ENCODE assay signal across 1 cellular context in the genomic region with DNA sequence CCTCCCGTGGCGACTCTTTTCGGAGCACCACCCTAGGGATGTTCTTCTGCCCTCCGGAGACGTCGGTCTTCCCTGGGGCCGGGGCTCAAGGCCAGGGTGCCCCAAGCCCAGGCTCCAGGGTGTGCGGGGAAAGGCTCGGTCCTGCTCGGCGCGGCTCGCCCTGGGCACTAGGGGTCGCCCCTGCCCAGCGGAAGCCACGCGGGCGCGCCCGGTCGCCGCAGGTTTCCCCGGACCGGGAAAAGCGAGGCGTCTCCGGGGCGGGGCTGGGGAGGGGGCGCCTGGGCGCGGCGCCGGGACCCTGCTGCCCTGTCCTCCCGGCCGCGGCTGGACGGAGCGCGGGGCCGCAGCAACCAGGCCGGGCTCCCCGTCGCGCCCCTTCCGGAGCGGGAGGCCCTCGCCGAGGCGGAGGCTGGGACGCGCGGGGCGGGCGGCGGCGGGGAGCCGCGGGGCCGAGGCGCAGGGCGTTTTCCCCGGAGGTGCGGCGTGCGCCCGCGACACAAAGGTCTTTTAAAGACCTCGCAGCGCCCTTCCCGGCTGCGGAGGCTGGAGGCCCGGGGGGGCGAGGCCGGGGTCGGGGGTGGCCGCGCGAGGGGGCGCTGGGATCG.
A peak's percentile ranks its signal among the peaks of the same experiment; 100 is the strongest.
TF ChIP-seq lines count a peak whose summit lies in the region.

No MANE protein-coding gene starts in this region.

TF ChIP-seq in K562, 482 proteins besides CTCF, POLR2A, EP300 and RAD21 (continued from another document and continues in another):
- TF ChIP-seq, protein P1, sequence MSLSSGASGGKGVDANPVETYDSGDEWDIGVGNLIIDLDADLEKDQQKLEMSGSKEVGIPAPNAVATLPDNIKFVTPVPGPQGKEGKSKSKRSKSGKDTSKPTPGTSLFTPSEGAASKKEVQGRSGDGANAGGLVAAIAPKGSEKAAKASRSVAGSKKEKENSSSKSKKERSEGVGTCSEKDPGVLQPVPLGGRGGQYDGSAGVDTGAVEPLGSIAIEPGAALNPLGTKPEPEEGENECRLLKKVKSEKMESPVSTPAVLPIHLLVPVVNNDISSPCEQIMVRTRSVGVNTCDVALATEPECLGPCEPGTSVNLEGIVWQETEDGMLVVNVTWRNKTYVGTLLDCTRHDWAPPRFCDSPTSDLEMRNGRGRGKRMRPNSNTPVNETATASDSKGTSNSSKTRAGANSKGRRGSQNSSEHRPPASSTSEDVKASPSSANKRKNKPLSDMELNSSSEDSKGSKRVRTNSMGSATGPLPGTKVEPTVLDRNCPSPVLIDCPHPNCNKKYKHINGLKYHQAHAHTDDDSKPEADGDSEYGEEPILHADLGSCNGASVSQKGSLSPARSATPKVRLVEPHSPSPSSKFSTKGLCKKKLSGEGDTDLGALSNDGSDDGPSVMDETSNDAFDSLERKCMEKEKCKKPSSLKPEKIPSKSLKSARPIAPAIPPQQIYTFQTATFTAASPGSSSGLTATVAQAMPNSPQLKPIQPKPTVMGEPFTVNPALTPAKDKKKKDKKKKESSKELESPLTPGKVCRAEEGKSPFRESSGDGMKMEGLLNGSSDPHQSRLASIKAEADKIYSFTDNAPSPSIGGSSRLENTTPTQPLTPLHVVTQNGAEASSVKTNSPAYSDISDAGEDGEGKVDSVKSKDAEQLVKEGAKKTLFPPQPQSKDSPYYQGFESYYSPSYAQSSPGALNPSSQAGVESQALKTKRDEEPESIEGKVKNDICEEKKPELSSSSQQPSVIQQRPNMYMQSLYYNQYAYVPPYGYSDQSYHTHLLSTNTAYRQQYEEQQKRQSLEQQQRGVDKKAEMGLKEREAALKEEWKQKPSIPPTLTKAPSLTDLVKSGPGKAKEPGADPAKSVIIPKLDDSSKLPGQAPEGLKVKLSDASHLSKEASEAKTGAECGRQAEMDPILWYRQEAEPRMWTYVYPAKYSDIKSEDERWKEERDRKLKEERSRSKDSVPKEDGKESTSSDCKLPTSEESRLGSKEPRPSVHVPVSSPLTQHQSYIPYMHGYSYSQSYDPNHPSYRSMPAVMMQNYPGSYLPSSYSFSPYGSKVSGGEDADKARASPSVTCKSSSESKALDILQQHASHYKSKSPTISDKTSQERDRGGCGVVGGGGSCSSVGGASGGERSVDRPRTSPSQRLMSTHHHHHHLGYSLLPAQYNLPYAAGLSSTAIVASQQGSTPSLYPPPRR (CRISPR knock-in tag; IDR thresholded peaks at IDR 0.05; ENCODE audit: borderline replicate concordance) = no peak
- TF ChIP-seq KDM4B (IDR thresholded peaks at IDR 0.05; ENCODE audit: borderline replicate concordance in 2 of 2, low read depth in 1 of 2) (no peak), NCOA1 (IDR thresholded peaks at IDR 0.05; ENCODE audit: low read depth) (no peak), MTA2 (IDR thresholded peaks at IDR 0.05; ENCODE audit: low read depth) (no peak), SRSF9 (IDR thresholded peaks at IDR 0.05; ENCODE audit: borderline replicate concordance, low read depth, low read length) (no peak), ZC3H4 (CRISPR knock-in tag; IDR thresholded peaks at IDR 0.05; ENCODE audit: borderline replicate concordance) (no peak), CTBP1 (IDR thresholded peaks at IDR 0.05; ENCODE audit: borderline replicate concordance) (peak; percentile 80), SMAD4 (CRISPR knock-in tag; conservative IDR thresholded peaks at IDR 0.05) (peak; percentile 71; the same call in 1 of the 2 replicates), SAP30 (IDR thresholded peaks at IDR 0.05; ENCODE audit: borderline replicate concordance, insufficient read depth, low read depth, low read length, poor library complexity, severe bottlenecking) (no peak), SETDB1 (IDR thresholded peaks at IDR 0.05; ENCODE audit: low read length) (no peak), FOXK1 (CRISPR knock-in tag; IDR thresholded peaks at IDR 0.05; ENCODE audit: borderline replicate concordance) (no peak), MTA1 (IDR thresholded peaks at IDR 0.05; ENCODE audit: borderline replicate concordance) (no peak), ILF3 (IDR thresholded peaks at IDR 0.05; ENCODE audit: borderline replicate concordance) (no peak), MAZ (CRISPR knock-in tag; conservative IDR thresholded peaks at IDR 0.05 in 1 of 2, IDR thresholded peaks at IDR 0.05 in 1 of 2) (peak; percentile 74 to 77; a peak in 3 of 4 replicates), TAF9B (IDR thresholded peaks at IDR 0.05; ENCODE audit: partially characterized antibody) (no peak), SIN3B (IDR thresholded peaks at IDR 0.05; ENCODE audit: low read depth) (peak; percentile 54; the same call in 1 of the 2 replicates)
- TF ChIP-seq, protein P2, sequence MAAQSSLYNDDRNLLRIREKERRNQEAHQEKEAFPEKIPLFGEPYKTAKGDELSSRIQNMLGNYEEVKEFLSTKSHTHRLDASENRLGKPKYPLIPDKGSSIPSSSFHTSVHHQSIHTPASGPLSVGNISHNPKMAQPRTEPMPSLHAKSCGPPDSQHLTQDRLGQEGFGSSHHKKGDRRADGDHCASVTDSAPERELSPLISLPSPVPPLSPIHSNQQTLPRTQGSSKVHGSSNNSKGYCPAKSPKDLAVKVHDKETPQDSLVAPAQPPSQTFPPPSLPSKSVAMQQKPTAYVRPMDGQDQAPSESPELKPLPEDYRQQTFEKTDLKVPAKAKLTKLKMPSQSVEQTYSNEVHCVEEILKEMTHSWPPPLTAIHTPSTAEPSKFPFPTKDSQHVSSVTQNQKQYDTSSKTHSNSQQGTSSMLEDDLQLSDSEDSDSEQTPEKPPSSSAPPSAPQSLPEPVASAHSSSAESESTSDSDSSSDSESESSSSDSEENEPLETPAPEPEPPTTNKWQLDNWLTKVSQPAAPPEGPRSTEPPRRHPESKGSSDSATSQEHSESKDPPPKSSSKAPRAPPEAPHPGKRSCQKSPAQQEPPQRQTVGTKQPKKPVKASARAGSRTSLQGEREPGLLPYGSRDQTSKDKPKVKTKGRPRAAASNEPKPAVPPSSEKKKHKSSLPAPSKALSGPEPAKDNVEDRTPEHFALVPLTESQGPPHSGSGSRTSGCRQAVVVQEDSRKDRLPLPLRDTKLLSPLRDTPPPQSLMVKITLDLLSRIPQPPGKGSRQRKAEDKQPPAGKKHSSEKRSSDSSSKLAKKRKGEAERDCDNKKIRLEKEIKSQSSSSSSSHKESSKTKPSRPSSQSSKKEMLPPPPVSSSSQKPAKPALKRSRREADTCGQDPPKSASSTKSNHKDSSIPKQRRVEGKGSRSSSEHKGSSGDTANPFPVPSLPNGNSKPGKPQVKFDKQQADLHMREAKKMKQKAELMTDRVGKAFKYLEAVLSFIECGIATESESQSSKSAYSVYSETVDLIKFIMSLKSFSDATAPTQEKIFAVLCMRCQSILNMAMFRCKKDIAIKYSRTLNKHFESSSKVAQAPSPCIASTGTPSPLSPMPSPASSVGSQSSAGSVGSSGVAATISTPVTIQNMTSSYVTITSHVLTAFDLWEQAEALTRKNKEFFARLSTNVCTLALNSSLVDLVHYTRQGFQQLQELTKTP (IDR thresholded peaks at IDR 0.05; ENCODE audit: low read depth in 1 of 2, partially characterized antibody in 2 of 2) = no peak
- TF ChIP-seq, protein P3, sequence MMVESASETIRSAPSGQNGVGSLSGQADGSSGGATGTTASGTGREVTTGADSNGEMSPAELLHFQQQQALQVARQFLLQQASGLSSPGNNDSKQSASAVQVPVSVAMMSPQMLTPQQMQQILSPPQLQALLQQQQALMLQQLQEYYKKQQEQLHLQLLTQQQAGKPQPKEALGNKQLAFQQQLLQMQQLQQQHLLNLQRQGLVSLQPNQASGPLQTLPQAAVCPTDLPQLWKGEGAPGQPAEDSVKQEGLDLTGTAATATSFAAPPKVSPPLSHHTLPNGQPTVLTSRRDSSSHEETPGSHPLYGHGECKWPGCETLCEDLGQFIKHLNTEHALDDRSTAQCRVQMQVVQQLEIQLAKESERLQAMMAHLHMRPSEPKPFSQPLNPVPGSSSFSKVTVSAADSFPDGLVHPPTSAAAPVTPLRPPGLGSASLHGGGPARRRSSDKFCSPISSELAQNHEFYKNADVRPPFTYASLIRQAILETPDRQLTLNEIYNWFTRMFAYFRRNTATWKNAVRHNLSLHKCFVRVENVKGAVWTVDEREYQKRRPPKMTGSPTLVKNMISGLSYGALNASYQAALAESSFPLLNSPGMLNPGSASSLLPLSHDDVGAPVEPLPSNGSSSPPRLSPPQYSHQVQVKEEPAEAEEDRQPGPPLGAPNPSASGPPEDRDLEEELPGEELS (CRISPR knock-in tag; IDR thresholded peaks at IDR 0.05; ENCODE audit: borderline replicate concordance) = no peak
- TF ChIP-seq, protein P4, sequence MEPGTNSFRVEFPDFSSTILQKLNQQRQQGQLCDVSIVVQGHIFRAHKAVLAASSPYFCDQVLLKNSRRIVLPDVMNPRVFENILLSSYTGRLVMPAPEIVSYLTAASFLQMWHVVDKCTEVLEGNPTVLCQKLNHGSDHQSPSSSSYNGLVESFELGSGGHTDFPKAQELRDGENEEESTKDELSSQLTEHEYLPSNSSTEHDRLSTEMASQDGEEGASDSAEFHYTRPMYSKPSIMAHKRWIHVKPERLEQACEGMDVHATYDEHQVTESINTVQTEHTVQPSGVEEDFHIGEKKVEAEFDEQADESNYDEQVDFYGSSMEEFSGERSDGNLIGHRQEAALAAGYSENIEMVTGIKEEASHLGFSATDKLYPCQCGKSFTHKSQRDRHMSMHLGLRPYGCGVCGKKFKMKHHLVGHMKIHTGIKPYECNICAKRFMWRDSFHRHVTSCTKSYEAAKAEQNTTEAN (CRISPR knock-in tag; IDR thresholded peaks at IDR 0.05) = no peak
- TF ChIP-seq, protein P5, sequence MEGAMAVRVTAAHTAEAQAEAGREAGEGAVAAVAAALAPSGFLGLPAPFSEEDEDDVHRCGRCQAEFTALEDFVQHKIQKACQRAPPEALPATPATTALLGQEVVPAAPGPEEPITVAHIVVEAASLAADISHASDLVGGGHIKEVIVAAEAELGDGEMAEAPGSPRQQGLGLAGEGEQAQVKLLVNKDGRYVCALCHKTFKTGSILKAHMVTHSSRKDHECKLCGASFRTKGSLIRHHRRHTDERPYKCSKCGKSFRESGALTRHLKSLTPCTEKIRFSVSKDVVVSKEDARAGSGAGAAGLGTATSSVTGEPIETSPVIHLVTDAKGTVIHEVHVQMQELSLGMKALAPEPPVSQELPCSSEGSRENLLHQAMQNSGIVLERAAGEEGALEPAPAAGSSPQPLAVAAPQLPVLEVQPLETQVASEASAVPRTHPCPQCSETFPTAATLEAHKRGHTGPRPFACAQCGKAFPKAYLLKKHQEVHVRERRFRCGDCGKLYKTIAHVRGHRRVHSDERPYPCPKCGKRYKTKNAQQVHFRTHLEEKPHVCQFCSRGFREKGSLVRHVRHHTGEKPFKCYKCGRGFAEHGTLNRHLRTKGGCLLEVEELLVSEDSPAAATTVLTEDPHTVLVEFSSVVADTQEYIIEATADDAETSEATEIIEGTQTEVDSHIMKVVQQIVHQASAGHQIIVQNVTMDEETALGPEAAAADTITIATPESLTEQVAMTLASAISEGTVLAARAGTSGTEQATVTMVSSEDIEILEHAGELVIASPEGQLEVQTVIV (CRISPR knock-in tag; IDR thresholded peaks at IDR 0.05; ENCODE audit: borderline replicate concordance) = no peak
- TF ChIP-seq, protein P6, sequence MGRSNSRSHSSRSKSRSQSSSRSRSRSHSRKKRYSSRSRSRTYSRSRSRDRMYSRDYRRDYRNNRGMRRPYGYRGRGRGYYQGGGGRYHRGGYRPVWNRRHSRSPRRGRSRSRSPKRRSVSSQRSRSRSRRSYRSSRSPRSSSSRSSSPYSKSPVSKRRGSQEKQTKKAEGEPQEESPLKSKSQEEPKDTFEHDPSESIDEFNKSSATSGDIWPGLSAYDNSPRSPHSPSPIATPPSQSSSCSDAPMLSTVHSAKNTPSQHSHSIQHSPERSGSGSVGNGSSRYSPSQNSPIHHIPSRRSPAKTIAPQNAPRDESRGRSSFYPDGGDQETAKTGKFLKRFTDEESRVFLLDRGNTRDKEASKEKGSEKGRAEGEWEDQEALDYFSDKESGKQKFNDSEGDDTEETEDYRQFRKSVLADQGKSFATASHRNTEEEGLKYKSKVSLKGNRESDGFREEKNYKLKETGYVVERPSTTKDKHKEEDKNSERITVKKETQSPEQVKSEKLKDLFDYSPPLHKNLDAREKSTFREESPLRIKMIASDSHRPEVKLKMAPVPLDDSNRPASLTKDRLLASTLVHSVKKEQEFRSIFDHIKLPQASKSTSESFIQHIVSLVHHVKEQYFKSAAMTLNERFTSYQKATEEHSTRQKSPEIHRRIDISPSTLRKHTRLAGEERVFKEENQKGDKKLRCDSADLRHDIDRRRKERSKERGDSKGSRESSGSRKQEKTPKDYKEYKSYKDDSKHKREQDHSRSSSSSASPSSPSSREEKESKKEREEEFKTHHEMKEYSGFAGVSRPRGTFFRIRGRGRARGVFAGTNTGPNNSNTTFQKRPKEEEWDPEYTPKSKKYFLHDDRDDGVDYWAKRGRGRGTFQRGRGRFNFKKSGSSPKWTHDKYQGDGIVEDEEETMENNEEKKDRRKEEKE (IDR thresholded peaks at IDR 0.05; ENCODE audit: borderline replicate concordance in 1 of 2, control insufficient read depth in 1 of 2, low read depth in 2 of 2, low read length in 1 of 2) = no peak
- TF ChIP-seq, protein P7, sequence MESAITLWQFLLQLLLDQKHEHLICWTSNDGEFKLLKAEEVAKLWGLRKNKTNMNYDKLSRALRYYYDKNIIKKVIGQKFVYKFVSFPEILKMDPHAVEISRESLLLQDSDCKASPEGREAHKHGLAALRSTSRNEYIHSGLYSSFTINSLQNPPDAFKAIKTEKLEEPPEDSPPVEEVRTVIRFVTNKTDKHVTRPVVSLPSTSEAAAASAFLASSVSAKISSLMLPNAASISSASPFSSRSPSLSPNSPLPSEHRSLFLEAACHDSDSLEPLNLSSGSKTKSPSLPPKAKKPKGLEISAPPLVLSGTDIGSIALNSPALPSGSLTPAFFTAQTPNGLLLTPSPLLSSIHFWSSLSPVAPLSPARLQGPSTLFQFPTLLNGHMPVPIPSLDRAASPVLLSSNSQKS (CRISPR knock-in tag; IDR thresholded peaks at IDR 0.05) = no peak
